In the genomic region with DNA sequence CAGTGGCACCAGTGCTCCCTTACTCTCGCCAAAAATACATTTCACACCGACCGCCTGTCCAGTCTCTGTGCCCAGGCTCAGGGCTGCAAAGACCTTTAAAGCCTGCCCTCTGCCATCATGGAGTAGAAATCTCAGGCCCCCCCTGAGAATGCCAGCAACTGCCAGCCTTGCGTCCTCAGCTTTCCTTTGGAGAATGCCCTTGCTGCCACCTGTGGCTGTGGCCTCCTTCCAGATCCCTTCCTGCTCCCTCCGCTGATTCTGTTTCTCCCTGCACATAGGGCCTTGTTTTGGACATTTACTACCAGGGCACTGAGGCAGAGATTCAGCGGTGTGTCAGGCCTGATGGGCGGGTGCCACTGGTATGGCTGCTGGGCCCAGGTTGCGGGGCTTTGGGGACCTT, we compare ENCODE assay signal across 28 cellular contexts.
"Had no signal": no experiment of that assay in that cellular context is flagged by ENCODE, and none has a peak within 500 bp of the region (broad histone marks: within the 10 kb centered on the region; RNA-seq: fewer than 3 reads in every experiment).

No MANE protein-coding gene starts in this region.

- H3K4me1 Mint-ChIP-seq: activated CD4-positive, alpha-beta T cell treated with anti-CD3 and anti-CD28 coated beads, Interleukin-2, amount 10 ng/mL, durations not matched to agents 24 days and 14 days; activated naive CD8-positive, alpha-beta T cell treated with anti-CD3 and anti-CD28 coated beads for 36 hours; activated T-helper 17 cell treated with anti-CD3 and anti-CD28 coated beads, Interleukin-2, amount 50 U/mL, for 72 hours had no signal

- H3K4me3 ChIP-seq: body of pancreas, breast epithelium, MG63 had no signal

- ATAC-seq: activated T-cell treated with anti-CD3 and anti-CD28 coated beads, Interleukin-2, amount 50 U/mL, for 72 hours; activated T-helper 17 cell treated with anti-CD3 and anti-CD28 coated beads, Interleukin-2, amount 50 U/mL, for 72 hours; body of pancreas; Panc1 had no signal

- H3K4me1 ChIP-seq: body of pancreas, breast epithelium had no signal

- H3K27me3 Mint-ChIP-seq: activated CD4-positive, alpha-beta memory T cell treated with anti-CD3 and anti-CD28 coated beads for 36 hours; activated CD4-positive, alpha-beta T cell treated with anti-CD3 and anti-CD28 coated beads, Interleukin-2, amount 10 ng/mL, durations not matched to agents 24 days and 14 days; activated naive CD8-positive, alpha-beta T cell treated with anti-CD3 and anti-CD28 coated beads for 36 hours; activated T-helper 17 cell treated with anti-CD3 and anti-CD28 coated beads, Interleukin-2, amount 50 U/mL, for 72 hours had no signal

- H3K9me3 Mint-ChIP-seq: activated CD4-positive, alpha-beta memory T cell treated with anti-CD3 and anti-CD28 coated beads for 36 hours; activated CD4-positive, alpha-beta T cell treated with anti-CD3 and anti-CD28 coated beads, Interleukin-2, amount 10 ng/mL, durations not matched to agents 24 days and 14 days; activated naive CD8-positive, alpha-beta T cell treated with anti-CD3 and anti-CD28 coated beads for 36 hours; activated T-cell treated with anti-CD3 and anti-CD28 coated beads, Interleukin-2, amount 50 U/mL, for 72 hours; activated T-helper 17 cell treated with anti-CD3 and anti-CD28 coated beads, Interleukin-2, amount 50 U/mL, for 72 hours had no signal

- H3K4me3 Mint-ChIP-seq: activated CD4-positive, alpha-beta memory T cell treated with anti-CD3 and anti-CD28 coated beads for 36 hours; activated CD4-positive, alpha-beta T cell treated with anti-CD3 and anti-CD28 coated beads, Interleukin-2, amount 10 ng/mL, durations not matched to agents 24 days and 14 days; activated naive CD8-positive, alpha-beta T cell treated with anti-CD3 and anti-CD28 coated beads for 36 hours; activated T-cell treated with anti-CD3 and anti-CD28 coated beads, Interleukin-2, amount 50 U/mL, for 72 hours; activated T-helper 17 cell treated with anti-CD3 and anti-CD28 coated beads, Interleukin-2, amount 50 U/mL, for 72 hours had no signal

- H3K27ac ChIP-seq: body of pancreas, breast epithelium, WERI-Rb-1 had no signal

- H3K9me3 ChIP-seq: body of pancreas, breast epithelium, MG63 had no signal

- DNase-seq: activated CD4-positive, alpha-beta memory T cell treated with anti-CD3 and anti-CD28 coated beads for 36 hours; activated CD4-positive, alpha-beta T cell treated with anti-CD3 and anti-CD28 coated beads, Interleukin-2, amount 10 ng/mL, durations not matched to agents 24 days and 14 days; activated CD8-positive, alpha-beta memory T cell treated with anti-CD3 and anti-CD28 coated beads, Interleukin-2, amount 50 U/mL, for 4 hours; activated effector memory CD4-positive, alpha-beta T cell treated with anti-CD3 and anti-CD28 coated beads, Interleukin-2, amount 50 U/mL, for 16 hours; activated naive CD4-positive, alpha-beta T cell; activated naive CD4-positive, alpha-beta T cell treated with anti-CD3 and anti-CD28 coated beads, Interleukin-2, amount 50 U/mL, for 16 hours; activated naive CD8-positive, alpha-beta T cell treated with anti-CD3 and anti-CD28 coated beads for 36 hours; activated T-cell treated with anti-CD3 and anti-CD28 coated beads for 4 hours; activated T-cell treated with anti-CD3 and anti-CD28 coated beads, Interleukin-2, amount 50 U/mL, for 72 hours; amygdala; body of pancreas; Kasumi-1; KG1; MG63; NCI-H1048; NCI-H1105 treated with DMSO at 0.1 percent for 48 hours; NCI-H1436; NCI-H1694; NCI-H1930; NCI-H2081 treated with DMSO at 0.1 percent for 48 hours; NCI-H345; NCI-H524 treated with DMSO at 0.1 percent for 48 hours; SIG-M5; T1000; WERI-Rb-1 had no signal

- H3K36me3 Mint-ChIP-seq: activated CD4-positive, alpha-beta memory T cell treated with anti-CD3 and anti-CD28 coated beads for 36 hours; activated naive CD8-positive, alpha-beta T cell treated with anti-CD3 and anti-CD28 coated beads for 36 hours had no signal

- H3K27ac Mint-ChIP-seq: activated CD4-positive, alpha-beta memory T cell treated with anti-CD3 and anti-CD28 coated beads for 36 hours; activated CD4-positive, alpha-beta T cell treated with anti-CD3 and anti-CD28 coated beads, Interleukin-2, amount 10 ng/mL, durations not matched to agents 24 days and 14 days; activated naive CD8-positive, alpha-beta T cell treated with anti-CD3 and anti-CD28 coated beads for 36 hours; activated T-cell treated with anti-CD3 and anti-CD28 coated beads, Interleukin-2, amount 50 U/mL, for 72 hours; activated T-helper 17 cell treated with anti-CD3 and anti-CD28 coated beads, Interleukin-2, amount 50 U/mL, for 72 hours had no signal

- H3K27me3 ChIP-seq: body of pancreas, breast epithelium, MG63 had no signal

- H3K36me3 ChIP-seq: breast epithelium, MG63 had no signal
